In genomic region chr14:55028476-55028875, GRCh38 we compare ENCODE assay signal across 11 cellular contexts. TPM values are rescaled to one million over a fixed set of nuclear protein-coding genes. Genes with fewer than 3 reads are reported as not detected.
A peak's percentile ranks its signal among the peaks of the same experiment; 100 is the strongest.
DNase-seq lines count a peak whose midpoint lies in the region; ATAC-seq and TF ChIP-seq lines count a peak whose summit lies in the region.
"Had no signal": no experiment of that assay in that cellular context is flagged by ENCODE, and none has a peak within 500 bp of the region (broad histone marks: within the 10 kb centered on the region; RNA-seq: fewer than 3 reads in every experiment).

No MANE protein-coding gene starts in this region.

- ATAC-seq in heart right ventricle (no peak), upper lobe of right lung (no peak), HG03135 (IDR thresholded peaks at IDR 0.05; ENCODE audit: unreplicated experiment) (no peak)
- no peak for ATAC-seq in activated CD8-positive, alpha-beta T cell treated with anti-CD3 and anti-CD28 coated beads, Interleukin-2, amount 10 ng/mL, durations not matched to agents 7 days and 5 days
- ATAC-seq: activated CD4-positive, CD25-positive, alpha-beta regulatory T cell treated with anti-CD3 and anti-CD28 coated beads, Interleukin-2, amount 50 U/mL, for 24 hours; gastrocnemius medialis had no signal

- CTCF ChIA-PET in activated CD8-positive, alpha-beta T cell treated with anti-CD3 and anti-CD28 coated beads, Interleukin-2, amount 10 ng/mL, durations not matched to agents 7 days and 5 days (lab: Charles Lee) = interaction anchor here (1.1 to 8.5 kb wide), 2 partner anchors 10 to 23 kb away, joined by 3 to 68 read pairs; partner anchors contain the start of gene MAPK1IP1L

- no peak overlapping the region for H3K9ac ChIP-seq in iPS-15b (ENCODE audit: low read depth, low read length)

- peaks cover 50% of the 10 kb centered on the region for H3K4me1 Mint-ChIP-seq in activated CD8-positive, alpha-beta T cell treated with anti-CD3 and anti-CD28 coated beads, Interleukin-2, amount 10 ng/mL, durations not matched to agents 7 days and 5 days (ENCODE audit: low read depth)

- TF ChIP-seq CTCF in heart right ventricle (IDR thresholded peaks at IDR 0.05) = no peak
- TF ChIP-seq CTCF in right atrium auricular region (IDR thresholded peaks at IDR 0.05) = no peak
- TF ChIP-seq CTCF in upper lobe of right lung (IDR thresholded peaks at IDR 0.05) = no peak

- peaks cover 36% of the 10 kb centered on the region for H3K36me3 Mint-ChIP-seq in activated CD8-positive, alpha-beta T cell treated with anti-CD3 and anti-CD28 coated beads, Interleukin-2, amount 10 ng/mL, durations not matched to agents 7 days and 5 days (ENCODE audit: low read depth)

- H3K4me3 ChIP-seq in heart right ventricle (peak overlapping the region in 6 of 10 donors; percentile 68 to 88 (median 80)), right atrium auricular region (no peak overlapping the region), iPS-15b (ENCODE audit: low read depth, low read length) (peak overlapping the region; percentile 95), upper lobe of right lung (peak overlapping the region; percentile 78)

- 66 to 69% methylated on average over 4 of the region's 4 CpGs for WGBS in heart right ventricle, 2 donors

- no peaks in the 10 kb centered on the region for H3K27me3 Mint-ChIP-seq in activated CD8-positive, alpha-beta T cell treated with anti-CD3 and anti-CD28 coated beads, Interleukin-2, amount 10 ng/mL, durations not matched to agents 7 days and 5 days (ENCODE audit: low read depth)

- H3K4me1 ChIP-seq in heart right ventricle = peaks cover 3 to 56% (median 41%) of the 10 kb centered on the region in 9 donors
- H3K4me1 ChIP-seq in right atrium auricular region = peaks cover 0 to 38% of the 10 kb centered on the region in 2 donors
- peaks cover 10% of the 10 kb centered on the region for H3K4me1 ChIP-seq in iPS-15b (ENCODE audit: control insufficient read depth, insufficient read depth, low read length)
- H3K4me1 ChIP-seq in upper lobe of right lung = peaks cover 34% of the 10 kb centered on the region

- DNase-seq in heart right ventricle (no peak), right atrium auricular region (ENCODE audit: low spot score) (no peak), upper lobe of right lung (no peak), NCI-H2171 (lab: John Stamatoyannopoulos, UW) (no peak)
- DNase-seq in activated CD8-positive, alpha-beta T cell treated with anti-CD3 and anti-CD28 coated beads, Interleukin-2, amount 10 ng/mL, durations not matched to agents 7 days and 5 days = no peak
- no peak for DNase-seq in stimulated activated CD4-positive, alpha-beta T cell treated with anti-CD3 and anti-CD28 coated beads, Interleukin-4, amount 100 ng/mL, for 1 hour
- DNase-seq: DMS 273 treated with DMSO at 0.1 percent for 48 hours, gastrocnemius medialis had no signal

- H3K4me3 Mint-ChIP-seq in activated CD8-positive, alpha-beta T cell treated with anti-CD3 and anti-CD28 coated beads, Interleukin-2, amount 10 ng/mL, durations not matched to agents 7 days and 5 days = peak overlapping the region; percentile 96

- H3K36me3 ChIP-seq in heart right ventricle (peaks cover 0 to 14% (median 0%) of the 10 kb centered on the region in 9 donors), right atrium auricular region (no peaks in the 10 kb centered on the region), iPS-15b (ENCODE audit: control insufficient read depth, insufficient read depth, low read length) (no peaks in the 10 kb centered on the region), upper lobe of right lung (no peaks in the 10 kb centered on the region)

- intact Hi-C loops in heart right ventricle (cut with DNase I) (no loop called here), upper lobe of right lung (cut with DNase I) (no loop called here)

- H3K9me3 ChIP-seq in heart right ventricle (no peaks in the 10 kb centered on the region), right atrium auricular region (no peaks in the 10 kb centered on the region), iPS-15b (ENCODE audit: control insufficient read depth, insufficient read depth, low read length) (no peaks in the 10 kb centered on the region), upper lobe of right lung (no peaks in the 10 kb centered on the region)
- H3K9me3 ChIP-seq: gastrocnemius medialis had no signal

- H3K27me3 ChIP-seq in heart right ventricle (no peaks in the 10 kb centered on the region), right atrium auricular region (no peaks in the 10 kb centered on the region), iPS-15b (ENCODE audit: control insufficient read depth, insufficient read depth, low read length) (no peaks in the 10 kb centered on the region), upper lobe of right lung (no peaks in the 10 kb centered on the region)
- H3K27me3 ChIP-seq: gastrocnemius medialis had no signal

- H3K27ac ChIP-seq in heart right ventricle (no peak overlapping the region), right atrium auricular region (no peak overlapping the region), upper lobe of right lung (no peak overlapping the region)

- POLR2A ChIA-PET in activated CD8-positive, alpha-beta T cell treated with anti-CD3 and anti-CD28 coated beads, Interleukin-2, amount 10 ng/mL, durations not matched to agents 7 days and 5 days (lab: Charles Lee) = interaction anchor here (0.7 to 3.7 kb wide), 4 partner anchors 9 to 327 kb away, joined by 3 to 82 read pairs (median 16); partner anchors contain the start of gene MAPK1IP1L

- no peaks in the 10 kb centered on the region for H3K9me3 Mint-ChIP-seq in activated CD8-positive, alpha-beta T cell treated with anti-CD3 and anti-CD28 coated beads, Interleukin-2, amount 10 ng/mL, durations not matched to agents 7 days and 5 days (ENCODE audit: insufficient read depth)

- peak overlapping the region; percentile 96 for H3K27ac Mint-ChIP-seq in activated CD8-positive, alpha-beta T cell treated with anti-CD3 and anti-CD28 coated beads, Interleukin-2, amount 10 ng/mL, durations not matched to agents 7 days and 5 days

RNA-seq across cellular contexts. Expression of gene SOCS4, which starts 1.4 kb away (rescaled TPM):
- total RNA-seq in heart right ventricle (10 to 100 TPM; 12.2 to 24.2 (median 17.4) TPM), right atrium auricular region (10 to 100 TPM; 13.1 to 13.6 TPM), upper lobe of right lung (23.8 TPM)
- polyA plus RNA-seq in heart right ventricle = 1 to 10 TPM; 4.7 to 5.9 TPM
- 10 to 100 TPM; 26.7 to 36.5 TPM for total RNA-seq in activated CD8-positive, alpha-beta T cell treated with anti-CD3 and anti-CD28 coated beads, Interleukin-2, amount 10 ng/mL, durations not matched to agents 7 days and 5 days

RNA-seq across cellular contexts. Expression of gene WDHD1, which starts 1.6 kb away (rescaled TPM):
- total RNA-seq in heart right ventricle (1 to 10 TPM in 9 of 10 donors, under 1 TPM in 1; 0.93 to 2.7 (median 2.1) TPM), right atrium auricular region (under 1 TPM; 0.59 to 0.94 TPM), upper lobe of right lung (3.5 TPM)
- under 1 TPM; 0.59 to 0.75 TPM for polyA plus RNA-seq in heart right ventricle
- 10 to 100 TPM; 45.9 to 46.6 TPM for total RNA-seq in activated CD8-positive, alpha-beta T cell treated with anti-CD3 and anti-CD28 coated beads, Interleukin-2, amount 10 ng/mL, durations not matched to agents 7 days and 5 days

RNA-seq across cellular contexts. Expression of gene MAPK1IP1L, which starts 23.0 kb away (rescaled TPM):
- total RNA-seq in heart right ventricle = 100 to 1,000 TPM in 1 of 10 donors, 10 to 100 TPM in 9; 58.6 to 105 (median 78.4) TPM
- polyA plus RNA-seq in heart right ventricle = 10 to 100 TPM; 23.6 to 38.6 TPM
- total RNA-seq in right atrium auricular region = 100 to 1,000 TPM in 1 of 2 donors, 10 to 100 TPM in 1; 81.2 to 111 TPM
- total RNA-seq in activated CD8-positive, alpha-beta T cell treated with anti-CD3 and anti-CD28 coated beads, Interleukin-2, amount 10 ng/mL, durations not matched to agents 7 days and 5 days = 100 to 1,000 TPM; 105 to 106 TPM
- 72.5 TPM for total RNA-seq in upper lobe of right lung

Comparison
In these comparisons a context has a peak if more than half of its experiments do, and no peak if none do; other contexts are left out.
1. H3K4me3 ChIP-seq: peak in heart right ventricle (6 of 10), iPS-15b (single experiment) and upper lobe of right lung (single experiment); none in right atrium auricular region (0 of 2).
2. RNA of gene WDHD1, which starts 1.6 kb away (total RNA-seq): 45.9 to 46.6 TPM in activated CD8-positive, alpha-beta T cell treated with anti-CD3 and anti-CD28 coated beads, Interleukin-2, amount 10 ng/mL, durations not matched to agents 7 days and 5 days; 3.5 TPM in upper lobe of right lung (single experiment), 0.93 to 2.7 TPM in heart right ventricle and 0.59 to 0.94 TPM in right atrium auricular region; every median in the first group is over 10 times any median in the second.